11 cellular contexts compared by ENCODE assay signal in genomic region chr2:54755641-54756326, GRCh38. TPM values are rescaled to one million over a fixed set of nuclear protein-coding genes. Genes with fewer than 3 reads are reported as not detected.
A peak's percentile ranks its signal among the peaks of the same experiment; 100 is the strongest.
DNase-seq lines count a peak whose midpoint lies in the region; ATAC-seq, FAIRE-seq and TF ChIP-seq lines count a peak whose summit lies in the region.
"Had no signal": no experiment of that assay in that cellular context is flagged by ENCODE, and none has a peak within 500 bp of the region (broad histone marks: within the 10 kb centered on the region; RNA-seq: fewer than 3 reads in every experiment).

No MANE protein-coding gene starts in this region.

- POLR2A ChIA-PET in PC-9 (lab: Charles Lee; ENCODE audit: unreplicated experiment), result no interaction called here

- no peak for DNase-seq in GM12891 (ENCODE audit: insufficient read length, low spot score)
- no peak for DNase-seq in PC-9
- no peak for DNase-seq in NCI-H2029 treated with DMSO at 0.1 percent for 48 hours (lab: John Stamatoyannopoulos, UW)
- DNase-seq in stimulated activated naive CD8-positive, alpha-beta T cell treated with anti-CD3 and anti-CD28 coated beads, Interleukin-15, amount 100 ng/mL, for 72 hours, result no peak
- no peak for DNase-seq in neuronal stem cell (ENCODE audit: low spot score)
- DNase-seq in Ammon's horn (ENCODE audit: low spot score), result no peak
- DNase-seq: effector memory CD4-positive, alpha-beta T cell; NCI-H1694 treated with DMSO at 0.1 percent for 48 hours; stimulated activated CD4-positive, alpha-beta T cell treated with anti-CD3 and anti-CD28 coated beads, Interleukin-4, amount 100 ng/mL, for 24 hours had no signal

- ATAC-seq in GM19467 (IDR thresholded peaks at IDR 0.05; ENCODE audit: unreplicated experiment) (peak; percentile 61), HG03103 (IDR thresholded peaks at IDR 0.05; ENCODE audit: low read depth, unreplicated experiment) (peak; percentile 67)
- ATAC-seq in stimulated activated naive CD8-positive, alpha-beta T cell treated with anti-CD3 and anti-CD28 coated beads, Interleukin-15, amount 100 ng/mL, for 72 hours, result no peak

- no peaks in the 10 kb centered on the region for H3K27me3 ChIP-seq in PC-9 (ENCODE audit: insufficient read depth, low read depth)
- H3K27me3 ChIP-seq in neuronal stem cell (ENCODE audit: control insufficient read depth in 3 of 3, insufficient read depth in 3 of 3, low read depth in 1 of 3, low read length in 3 of 3), result peaks cover 0 to 4% (median 0%) of the 10 kb centered on the region in 3 experiments

- H3K14ac ChIP-seq in neuronal stem cell (ENCODE audit: low read length), result no peak overlapping the region

- BruUV-seq in PC-9 (replicated peaks; lab: Mats Ljungman, UMichigan), result no TSS peak

- H2BK15ac ChIP-seq in neuronal stem cell (ENCODE audit: low read length), result no peak overlapping the region

- H3K18ac ChIP-seq in neuronal stem cell (ENCODE audit: low read length), result no peak overlapping the region

- no peak overlapping the region for H3K4me3 ChIP-seq in PC-9
- no peak overlapping the region for H3K4me3 ChIP-seq in neuronal stem cell (ENCODE audit: low read length in 2 of 2)

- no CpG with 5 or more reads among the region's 9 CpGs for WGBS in neuronal stem cell (ENCODE audit: extremely low coverage in 2 of 2, insufficient read length in 2 of 2, insufficient replicate concordance in 1 of 2), 2 donors

- H3K27ac Mint-ChIP-seq in stimulated activated naive CD8-positive, alpha-beta T cell treated with anti-CD3 and anti-CD28 coated beads, Interleukin-15, amount 100 ng/mL, for 72 hours, result no peak overlapping the region

- H3K23ac ChIP-seq in neuronal stem cell (ENCODE audit: low read depth, low read length, poor library complexity), result no peak overlapping the region

- no peak overlapping the region for H2BK5ac ChIP-seq in neuronal stem cell (ENCODE audit: low read length)

- H3K27ac ChIP-seq in PC-9, result no peak overlapping the region
- H3K27ac ChIP-seq in neuronal stem cell (replicated peaks; ENCODE audit: low read length), result no peak overlapping the region

- H3K27me3 Mint-ChIP-seq in stimulated activated naive CD8-positive, alpha-beta T cell treated with anti-CD3 and anti-CD28 coated beads, Interleukin-15, amount 100 ng/mL, for 72 hours, result peaks cover 8% of the 10 kb centered on the region

- H3K79me1 ChIP-seq in neuronal stem cell (ENCODE audit: low read depth, low read length), result no peaks in the 10 kb centered on the region

- no peak overlapping the region for H2BK12ac ChIP-seq in neuronal stem cell (ENCODE audit: low read length)

- no peak for TF ChIP-seq POLR2A in GM12891 (IDR thresholded peaks at IDR 0.05; ENCODE audit: low read depth, low read length)

- TF ChIP-seq CTCF in PC-9 (conservative IDR thresholded peaks at IDR 0.05), result no peak

- H3K4me1 Mint-ChIP-seq in stimulated activated naive CD8-positive, alpha-beta T cell treated with anti-CD3 and anti-CD28 coated beads, Interleukin-15, amount 100 ng/mL, for 72 hours, result peaks cover 8% of the 10 kb centered on the region

- no peak overlapping the region for H4K91ac ChIP-seq in neuronal stem cell (ENCODE audit: low read depth, low read length, poor library complexity)

- no peaks in the 10 kb centered on the region for H3K79me2 ChIP-seq in PC-9 (ENCODE audit: low read depth)

- no peak overlapping the region for H2AK5ac ChIP-seq in neuronal stem cell (ENCODE audit: low read depth, low read length)

- no peak overlapping the region for H2BK120ac ChIP-seq in neuronal stem cell (ENCODE audit: low read depth, low read length)

- H3K4me1 ChIP-seq in PC-9 (replicated peaks; ENCODE audit: insufficient read depth), result 0 out of 2 replicates have a peak, but pooled peaks cover 8% of the 10 kb centered on the region
- peaks cover 0 to 3% of the 10 kb centered on the region in 2 donors for H3K4me1 ChIP-seq in neuronal stem cell (ENCODE audit: control insufficient read depth in 2 of 2, insufficient read depth in 1 of 2, low read depth in 1 of 2, low read length in 2 of 2)

- peak; percentile 92 for FAIRE-seq in GM12891 (lab: Jason Lieb, UNC)

- H3K4me3 Mint-ChIP-seq in stimulated activated naive CD8-positive, alpha-beta T cell treated with anti-CD3 and anti-CD28 coated beads, Interleukin-15, amount 100 ng/mL, for 72 hours, result no peak overlapping the region

- H3K9ac ChIP-seq in neuronal stem cell (ENCODE audit: low read depth, low read length, poor library complexity), result no peak overlapping the region

- no peaks in the 10 kb centered on the region for H3K9me3 Mint-ChIP-seq in stimulated activated naive CD8-positive, alpha-beta T cell treated with anti-CD3 and anti-CD28 coated beads, Interleukin-15, amount 100 ng/mL, for 72 hours

- intact Hi-C loops in PC-9 (cut with micrococcal nuclease; ENCODE audit: unreplicated experiment), result no loop called here

- no peak overlapping the region for H4K8ac ChIP-seq in neuronal stem cell (ENCODE audit: low read depth, low read length)

- H3K9me2 ChIP-seq in PC-9 (ENCODE audit: insufficient read depth), result no peaks in the 10 kb centered on the region

- H3K9me3 ChIP-seq in PC-9 (ENCODE audit: insufficient read depth, low read depth) (no peaks in the 10 kb centered on the region), neuronal stem cell (replicated peaks in 1 of 2; ENCODE audit: control insufficient read depth in 2 of 2, insufficient read depth in 1 of 2, low read depth in 1 of 2, low read length in 2 of 2) (peaks cover 0 to 3% of the 10 kb centered on the region in 2 donors)

- no peaks in the 10 kb centered on the region for H4K20me1 ChIP-seq in PC-9 (ENCODE audit: insufficient read depth)

- H3K36me3 ChIP-seq in PC-9 (ENCODE audit: low read depth) (no peaks in the 10 kb centered on the region), neuronal stem cell (replicated peaks in 1 of 2; ENCODE audit: control insufficient read depth in 2 of 2, insufficient read depth in 2 of 2, low read length in 2 of 2) (no peaks in the 10 kb centered on the region)

- CTCF ChIA-PET in PC-9 (lab: Charles Lee), result no interaction called here

- H3F3A ChIP-seq in PC-9 (ENCODE audit: insufficient read depth, low read depth), result no peaks in the 10 kb centered on the region; the same call in none of the 2 replicates

- H3K4me2 ChIP-seq in PC-9 (0 out of 2 replicates have a peak overlapping the region, but pooled peaks have one; percentile 15), neuronal stem cell (ENCODE audit: insufficient read depth, low read length, poor library complexity, severe bottlenecking) (no peak overlapping the region)

- H3K4ac ChIP-seq in neuronal stem cell (ENCODE audit: low read length), result no peak overlapping the region

- H2AFZ ChIP-seq in PC-9 (no peak overlapping the region; the same call in 1 of the 2 replicates), neuronal stem cell (ENCODE audit: low read length) (no peak overlapping the region)

TF ChIP-seq in GM12891, 5 proteins besides CTCF, POLR2A, EP300 and RAD21:
- TF ChIP-seq PAX5 (IDR thresholded peaks at IDR 0.05; ENCODE audit: insufficient read depth, low read length, severe bottlenecking) (peak; percentile 57), POLR2AphosphoS5 (IDR thresholded peaks at IDR 0.05; ENCODE audit: low read depth, low read length) (no peak)

RNA-seq across cellular contexts. Expression of gene EML6, which starts 32.3 kb away (rescaled TPM):
- polyA plus RNA-seq in GM12891 (2012; ENCODE audit: low read depth, missing spikeins), result 0.01 TPM
- 3.7 and 6.7 TPM in 2 replicates for total RNA-seq in PC-9 (2021)
- polyA plus RNA-seq in neuronal stem cell (2013, experiment 1 of 2), result 1.3 TPM
- polyA plus RNA-seq in neuronal stem cell (2013, experiment 2 of 2), result 0.98 TPM
